18 cellular contexts compared by ENCODE assay signal in the genomic region with DNA sequence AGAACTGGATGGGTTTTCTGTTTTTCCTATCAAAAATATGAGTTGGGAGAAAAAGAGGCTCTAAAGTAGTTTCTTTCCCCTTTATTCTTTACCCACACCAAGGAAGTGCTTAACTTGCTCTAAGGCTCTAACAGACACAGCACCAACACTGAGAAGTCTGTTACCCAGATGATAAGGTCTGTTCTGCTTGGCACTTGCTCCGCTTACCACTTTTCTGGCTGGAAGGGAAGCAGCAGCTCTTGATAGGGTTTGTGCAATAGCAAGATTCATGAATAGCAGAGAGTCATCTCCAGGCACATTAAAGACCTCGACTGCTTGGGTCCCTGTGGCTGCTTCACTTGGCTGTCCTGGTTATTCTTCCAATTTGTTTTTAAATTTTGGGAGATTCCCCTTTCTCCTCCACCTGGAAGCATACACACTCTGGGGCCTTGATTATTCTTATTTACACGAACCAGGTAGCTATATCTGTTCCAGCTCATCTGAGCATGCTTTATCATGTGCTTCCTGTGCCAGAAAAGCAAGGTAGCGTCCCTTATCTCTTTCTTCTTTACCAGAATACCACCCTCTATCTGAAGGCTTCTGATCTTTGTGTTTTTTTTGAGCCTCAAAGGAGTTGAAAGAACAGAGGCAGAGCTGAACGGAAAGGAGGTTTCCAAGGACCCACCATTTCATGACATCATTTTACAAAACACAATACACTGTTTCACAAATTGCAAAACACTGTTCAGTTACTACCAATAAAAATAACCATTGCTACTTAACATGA. TPM values are rescaled to one million over a fixed set of nuclear protein-coding genes. Genes with fewer than 3 reads are reported as not detected.
DNase-seq lines count a peak whose midpoint lies in the region; ATAC-seq lines count a peak whose summit lies in the region.
"Had no signal": no experiment of that assay in that cellular context is flagged by ENCODE, and none has a peak within 500 bp of the region (broad histone marks: within the 10 kb centered on the region; RNA-seq: fewer than 3 reads in every experiment).

No MANE protein-coding gene starts in this region.

- no peaks in the 10 kb centered on the region for H3K9me3 Mint-ChIP-seq in activated naive CD4-positive, alpha-beta T cell treated with anti-CD3 and anti-CD28 coated beads, Interleukin-2, amount 50 U/mL, for 24 hours
- no peaks in the 10 kb centered on the region for H3K9me3 Mint-ChIP-seq in activated naive CD4-positive, alpha-beta T cell treated with anti-CD3 and anti-CD28 coated beads, Interleukin-2, amount 50 U/mL, for 72 hours
- no peaks in the 10 kb centered on the region for H3K9me3 Mint-ChIP-seq in naive thymus-derived CD4-positive, alpha-beta T cell
- H3K9me3 Mint-ChIP-seq: activated T-helper 2 cell treated with anti-CD3 and anti-CD28 coated beads, Interferon-gamma antibody, Interleukin-2, Interleukin-4, amounts not matched to agents 10 μg/mL and 5 μg/mL and 100 μg/mL, durations not matched to agents 14 hours and 24 hours and 36 hours had no signal

- H3K27me3 ChIP-seq in naive thymus-derived CD4-positive, alpha-beta T cell (ENCODE audit: control insufficient read depth in 2 of 2, insufficient read depth in 2 of 2, low read length in 2 of 2) = no peaks in the 10 kb centered on the region
- no peaks in the 10 kb centered on the region for H3K27me3 ChIP-seq in HAP-1 (ENCODE audit: low read depth)
- H3K27me3 ChIP-seq: hepatocyte, pancreas had no signal

- H3K27me3 Mint-ChIP-seq in activated naive CD4-positive, alpha-beta T cell treated with anti-CD3 and anti-CD28 coated beads, Interleukin-2, amount 50 U/mL, for 24 hours = no peaks in the 10 kb centered on the region
- H3K27me3 Mint-ChIP-seq in naive thymus-derived CD4-positive, alpha-beta T cell = no peaks in the 10 kb centered on the region

- H3K27ac Mint-ChIP-seq in activated naive CD4-positive, alpha-beta T cell treated with anti-CD3 and anti-CD28 coated beads, Interleukin-2, amount 50 U/mL, for 24 hours = peak overlapping the region; percentile 92
- peak overlapping the region; percentile 78 to 89 for H3K27ac Mint-ChIP-seq in activated naive CD4-positive, alpha-beta T cell treated with anti-CD3 and anti-CD28 coated beads, Interleukin-2, amount 50 U/mL, for 72 hours
- H3K27ac Mint-ChIP-seq in naive thymus-derived CD4-positive, alpha-beta T cell = peak overlapping the region; percentile 63 to 98 (median 97)
- H3K27ac Mint-ChIP-seq: activated T-helper 2 cell treated with anti-CD3 and anti-CD28 coated beads, Interferon-gamma antibody, Interleukin-2, Interleukin-4, amounts not matched to agents 10 μg/mL and 5 μg/mL and 100 μg/mL, durations not matched to agents 14 hours and 24 hours and 36 hours had no signal

- peak overlapping the region; percentile 68 for H3K27ac ChIP-seq in naive thymus-derived CD4-positive, alpha-beta T cell (ENCODE audit: low read depth, low read length)
- H3K27ac ChIP-seq: hepatocyte, KMS-11, pancreas had no signal

- POLR2A ChIA-PET in naive thymus-derived CD4-positive, alpha-beta T cell (lab: Charles Lee) = interaction anchor here (0.8 to 1.8 kb wide), 6 partner anchors 20 to 1470 kb away, joined by 3 to 15 read pairs (median 4); a partner anchor contains a TSS

- no peak for DNase-seq in activated naive CD4-positive, alpha-beta T cell treated with Interleukin-2 at 50 U/mL for 16 hours
- DNase-seq in MV-4-11 (lab: John Stamatoyannopoulos, UW) = peak; percentile 9
- DNase-seq in activated naive CD4-positive, alpha-beta T cell treated with anti-CD3 and anti-CD28 coated beads, Interleukin-2, amount 50 U/mL, for 72 hours (ENCODE audit: low spot score in 2 of 2) = no peak
- peak in 7 of 9 donors; percentile 70 to 92 (median 87) for DNase-seq in naive thymus-derived CD4-positive, alpha-beta T cell
- DNase-seq in stimulated activated CD4-positive, alpha-beta T cell treated with anti-CD3 and anti-CD28 coated beads, Interleukin-4, amount 100 ng/mL, for 24 hours = no peak
- no peak for DNase-seq in NCI-H2081 treated with DMSO at 0.1 percent for 48 hours (lab: John Stamatoyannopoulos, UW)
- no peak for DNase-seq in HAP-1 (ENCODE audit: low spot score in 2 of 2)
- DNase-seq: islet precursor cell, NCI-H1092 treated with DMSO at 0.1 percent for 48 hours, NCI-H524 treated with DMSO at 0.1 percent for 48 hours, pancreas had no signal

- CTCF ChIA-PET in naive thymus-derived CD4-positive, alpha-beta T cell (lab: Charles Lee) = interaction anchor here (0.7 to 2.5 kb wide), 6 partner anchors 9 to 334 kb away, joined by 3 to 5 read pairs (median 4); no protein-coding TSS in a partner anchor

- peaks cover 11% of the 10 kb centered on the region for H3K36me3 Mint-ChIP-seq in activated naive CD4-positive, alpha-beta T cell treated with anti-CD3 and anti-CD28 coated beads, Interleukin-2, amount 50 U/mL, for 24 hours
- H3K36me3 Mint-ChIP-seq in activated naive CD4-positive, alpha-beta T cell treated with anti-CD3 and anti-CD28 coated beads, Interleukin-2, amount 50 U/mL, for 72 hours = peaks cover 5 to 17% of the 10 kb centered on the region in 2 donors
- H3K36me3 Mint-ChIP-seq in naive thymus-derived CD4-positive, alpha-beta T cell = peaks cover 8 to 19% (median 9%) of the 10 kb centered on the region in 5 donors

- ATAC-seq in activated naive CD4-positive, alpha-beta T cell treated with anti-CD3 and anti-CD28 coated beads, Interleukin-2, amount 50 U/mL, for 72 hours = peak; percentile 42 to 44
- peak; percentile 95 for ATAC-seq in naive thymus-derived CD4-positive, alpha-beta T cell
- ATAC-seq: pancreas had no signal

- peak overlapping the region; percentile 11 for H3K4me3 ChIP-seq in naive thymus-derived CD4-positive, alpha-beta T cell (ENCODE audit: low read length)
- no peak overlapping the region for H3K4me3 ChIP-seq in HAP-1
- H3K4me3 ChIP-seq: hepatocyte, pancreas had no signal

- H3K4me1 Mint-ChIP-seq in activated naive CD4-positive, alpha-beta T cell treated with anti-CD3 and anti-CD28 coated beads, Interleukin-2, amount 50 U/mL, for 24 hours = peaks cover 81% of the 10 kb centered on the region
- peaks cover 37 to 87% (median 80%) of the 10 kb centered on the region in 7 donors for H3K4me1 Mint-ChIP-seq in naive thymus-derived CD4-positive, alpha-beta T cell

- no peaks in the 10 kb centered on the region for H3K9me3 ChIP-seq in naive thymus-derived CD4-positive, alpha-beta T cell (ENCODE audit: control insufficient read depth in 2 of 3, low read length in 3 of 3)
- no peaks in the 10 kb centered on the region for H3K9me3 ChIP-seq in HAP-1
- H3K9me3 ChIP-seq: pancreas had no signal

- H3K36me3 ChIP-seq in naive thymus-derived CD4-positive, alpha-beta T cell (ENCODE audit: control insufficient read depth in 2 of 3, insufficient read depth in 3 of 3, low read length in 3 of 3) = no peaks in the 10 kb centered on the region
- no peaks in the 10 kb centered on the region; the same call in 1 of the 2 replicates for H3K36me3 ChIP-seq in HAP-1 (replicated peaks)

- intact Hi-C loops in naive thymus-derived CD4-positive, alpha-beta T cell (cut with micrococcal nuclease) = loop anchor here (1.0 to 5.0 kb wide), 8 partner anchors 9 to 172 kb away; a partner anchor contains a TSS

- in situ Hi-C loops in HAP-1 (cut with MboI; ENCODE audit: low sequenced_read_pairs) = no loop called here

- H3K4me1 ChIP-seq in naive thymus-derived CD4-positive, alpha-beta T cell (ENCODE audit: control insufficient read depth in 2 of 2, insufficient read depth in 2 of 2, low read length in 2 of 2) = peaks cover 4 to 81% of the 10 kb centered on the region in 2 donors
- H3K4me1 ChIP-seq in HAP-1 = 0 out of 2 replicates have a peak, but pooled peaks cover 2% of the 10 kb centered on the region
- H3K4me1 ChIP-seq: pancreas had no signal

- H3K4me3 Mint-ChIP-seq in activated naive CD4-positive, alpha-beta T cell treated with anti-CD3 and anti-CD28 coated beads, Interleukin-2, amount 50 U/mL, for 24 hours = peak overlapping the region; percentile 61
- peak overlapping the region in 9 of 10 donors; percentile 57 to 88 (median 67) for H3K4me3 Mint-ChIP-seq in naive thymus-derived CD4-positive, alpha-beta T cell

RNA-seq across cellular contexts. Expression of a gene that starts 24.9 kb away (rescaled TPM):
- total RNA-seq in activated naive CD4-positive, alpha-beta T cell treated with anti-CD3 and anti-CD28 coated beads, Interleukin-2, amount 50 U/mL, for 72 hours = not detected
- total RNA-seq in naive thymus-derived CD4-positive, alpha-beta T cell = not detected
- polyA plus RNA-seq in naive thymus-derived CD4-positive, alpha-beta T cell = not detected
- total RNA-seq: activated T-helper 2 cell treated with anti-CD3 and anti-CD28 coated beads, Interferon-gamma antibody, Interleukin-2, Interleukin-4, amounts not matched to agents 10 μg/mL and 5 μg/mL and 100 μg/mL, durations not matched to agents 14 hours and 24 hours and 36 hours; astrocyte; hepatocyte; lung microvascular endothelial cell; pancreas had no signal
- polyA plus RNA-seq: hepatocyte, urinary bladder had no signal

RNA-seq across cellular contexts. Expression of a gene that starts 36.3 kb away (rescaled TPM):
- 10 to 100 TPM; 42.1 to 49.9 TPM for total RNA-seq in activated naive CD4-positive, alpha-beta T cell treated with anti-CD3 and anti-CD28 coated beads, Interleukin-2, amount 50 U/mL, for 72 hours
- total RNA-seq in naive thymus-derived CD4-positive, alpha-beta T cell = 10 to 100 TPM; 30.5 to 67.8 (median 45.9) TPM
- polyA plus RNA-seq in naive thymus-derived CD4-positive, alpha-beta T cell = 10 to 100 TPM; 43.7 to 53.6 TPM

Comparison
In these comparisons a context has a peak if more than half of its experiments do, and no peak if none do; other contexts are left out.
1. DNase-seq: peak in MV-4-11 (single experiment) and naive thymus-derived CD4-positive, alpha-beta T cell (7 of 9); none in activated naive CD4-positive, alpha-beta T cell treated with Interleukin-2 at 50 U/mL for 16 hours (single experiment), activated naive CD4-positive, alpha-beta T cell treated with anti-CD3 and anti-CD28 coated beads, Interleukin-2, amount 50 U/mL, for 72 hours (0 of 2), stimulated activated CD4-positive, alpha-beta T cell treated with anti-CD3 and anti-CD28 coated beads, Interleukin-4, amount 100 ng/mL, for 24 hours (single experiment), NCI-H2081 treated with DMSO at 0.1 percent for 48 hours (single experiment) and HAP-1 (0 of 2).
2. Peak in every context shown above with its lines, with median percentiles within 50 percentile points of each other: H3K27ac Mint-ChIP-seq.